1 cellular context compared by ENCODE assay signal in the genomic region with DNA sequence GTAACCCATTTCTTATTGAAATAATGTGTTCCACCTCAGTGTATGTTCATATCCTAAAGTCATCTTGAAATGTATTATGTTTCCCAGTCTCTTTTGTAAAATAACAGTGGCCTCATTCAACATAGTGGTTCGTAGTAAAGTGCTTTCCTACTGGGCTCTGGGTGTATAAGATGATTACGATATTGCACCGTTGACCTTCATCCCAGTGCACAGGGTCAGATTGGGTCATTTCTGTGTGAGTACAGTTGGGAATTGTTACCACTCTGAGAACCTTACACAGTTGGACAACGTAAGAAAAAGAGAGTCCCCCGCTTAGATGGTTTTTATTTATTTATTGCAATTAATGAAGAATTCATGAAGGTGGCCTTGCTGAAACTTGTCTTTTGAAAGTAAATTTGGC.
TF ChIP-seq lines count a peak whose summit lies in the region.

No MANE protein-coding gene starts in this region.

TF ChIP-seq in HepG2, 621 proteins besides CTCF, POLR2A, EP300 and RAD21 (continued from another document and continues in another):
- TF ChIP-seq, protein P1, sequence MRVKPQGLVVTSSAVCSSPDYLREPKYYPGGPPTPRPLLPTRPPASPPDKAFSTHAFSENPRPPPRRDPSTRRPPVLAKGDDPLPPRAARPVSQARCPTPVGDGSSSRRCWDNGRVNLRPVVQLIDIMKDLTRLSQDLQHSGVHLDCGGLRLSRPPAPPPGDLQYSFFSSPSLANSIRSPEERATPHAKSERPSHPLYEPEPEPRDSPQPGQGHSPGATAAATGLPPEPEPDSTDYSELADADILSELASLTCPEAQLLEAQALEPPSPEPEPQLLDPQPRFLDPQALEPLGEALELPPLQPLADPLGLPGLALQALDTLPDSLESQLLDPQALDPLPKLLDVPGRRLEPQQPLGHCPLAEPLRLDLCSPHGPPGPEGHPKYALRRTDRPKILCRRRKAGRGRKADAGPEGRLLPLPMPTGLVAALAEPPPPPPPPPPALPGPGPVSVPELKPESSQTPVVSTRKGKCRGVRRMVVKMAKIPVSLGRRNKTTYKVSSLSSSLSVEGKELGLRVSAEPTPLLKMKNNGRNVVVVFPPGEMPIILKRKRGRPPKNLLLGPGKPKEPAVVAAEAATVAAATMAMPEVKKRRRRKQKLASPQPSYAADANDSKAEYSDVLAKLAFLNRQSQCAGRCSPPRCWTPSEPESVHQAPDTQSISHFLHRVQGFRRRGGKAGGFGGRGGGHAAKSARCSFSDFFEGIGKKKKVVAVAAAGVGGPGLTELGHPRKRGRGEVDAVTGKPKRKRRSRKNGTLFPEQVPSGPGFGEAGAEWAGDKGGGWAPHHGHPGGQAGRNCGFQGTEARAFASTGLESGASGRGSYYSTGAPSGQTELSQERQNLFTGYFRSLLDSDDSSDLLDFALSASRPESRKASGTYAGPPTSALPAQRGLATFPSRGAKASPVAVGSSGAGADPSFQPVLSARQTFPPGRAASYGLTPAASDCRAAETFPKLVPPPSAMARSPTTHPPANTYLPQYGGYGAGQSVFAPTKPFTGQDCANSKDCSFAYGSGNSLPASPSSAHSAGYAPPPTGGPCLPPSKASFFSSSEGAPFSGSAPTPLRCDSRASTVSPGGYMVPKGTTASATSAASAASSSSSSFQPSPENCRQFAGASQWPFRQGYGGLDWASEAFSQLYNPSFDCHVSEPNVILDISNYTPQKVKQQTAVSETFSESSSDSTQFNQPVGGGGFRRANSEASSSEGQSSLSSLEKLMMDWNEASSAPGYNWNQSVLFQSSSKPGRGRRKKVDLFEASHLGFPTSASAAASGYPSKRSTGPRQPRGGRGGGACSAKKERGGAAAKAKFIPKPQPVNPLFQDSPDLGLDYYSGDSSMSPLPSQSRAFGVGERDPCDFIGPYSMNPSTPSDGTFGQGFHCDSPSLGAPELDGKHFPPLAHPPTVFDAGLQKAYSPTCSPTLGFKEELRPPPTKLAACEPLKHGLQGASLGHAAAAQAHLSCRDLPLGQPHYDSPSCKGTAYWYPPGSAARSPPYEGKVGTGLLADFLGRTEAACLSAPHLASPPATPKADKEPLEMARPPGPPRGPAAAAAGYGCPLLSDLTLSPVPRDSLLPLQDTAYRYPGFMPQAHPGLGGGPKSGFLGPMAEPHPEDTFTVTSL (CRISPR knock-in tag; IDR thresholded peaks at IDR 0.05; ENCODE audit: borderline replicate concordance), result peak; percentile 63; the same call in 1 of the 2 replicates
- TF ChIP-seq CAMTA2 (CRISPR knock-in tag; IDR thresholded peaks at IDR 0.05; ENCODE audit: borderline replicate concordance), result no peak
- TF ChIP-seq SALL1 (CRISPR knock-in tag; IDR thresholded peaks at IDR 0.05), result peak; percentile 35; the same call in 1 of the 2 replicates
- peak; percentile 66; the same call in 1 of the 2 replicates for TF ChIP-seq HMG20A (CRISPR knock-in tag; IDR thresholded peaks at IDR 0.05; ENCODE audit: borderline replicate concordance)
- TF ChIP-seq ZSCAN22 (CRISPR knock-in tag; IDR thresholded peaks at IDR 0.05), result no peak
- no peak for TF ChIP-seq LCORL (IDR thresholded peaks at IDR 0.05)
- 0 out of 2 replicates have a peak, but pooled peaks have one; percentile 22 for TF ChIP-seq LCORL (CRISPR knock-in tag; IDR thresholded peaks at IDR 0.05)
- 0 out of 2 replicates have a peak, but pooled peaks have one; percentile 42 for TF ChIP-seq HDAC2 (CRISPR knock-in tag; IDR thresholded peaks at IDR 0.05)
- TF ChIP-seq CC2D1A (CRISPR knock-in tag; IDR thresholded peaks at IDR 0.05), result no peak
- TF ChIP-seq, protein P2, sequence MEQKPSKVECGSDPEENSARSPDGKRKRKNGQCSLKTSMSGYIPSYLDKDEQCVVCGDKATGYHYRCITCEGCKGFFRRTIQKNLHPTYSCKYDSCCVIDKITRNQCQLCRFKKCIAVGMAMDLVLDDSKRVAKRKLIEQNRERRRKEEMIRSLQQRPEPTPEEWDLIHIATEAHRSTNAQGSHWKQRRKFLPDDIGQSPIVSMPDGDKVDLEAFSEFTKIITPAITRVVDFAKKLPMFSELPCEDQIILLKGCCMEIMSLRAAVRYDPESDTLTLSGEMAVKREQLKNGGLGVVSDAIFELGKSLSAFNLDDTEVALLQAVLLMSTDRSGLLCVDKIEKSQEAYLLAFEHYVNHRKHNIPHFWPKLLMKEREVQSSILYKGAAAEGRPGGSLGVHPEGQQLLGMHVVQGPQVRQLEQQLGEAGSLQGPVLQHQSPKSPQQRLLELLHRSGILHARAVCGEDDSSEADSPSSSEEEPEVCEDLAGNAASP (CRISPR knock-in tag; IDR thresholded peaks at IDR 0.05; ENCODE audit: borderline replicate concordance), result peak; percentile 96
- TF ChIP-seq PPARG (CRISPR knock-in tag; conservative IDR thresholded peaks at IDR 0.05), result peak; percentile 84
- TF ChIP-seq ZNF432 (CRISPR knock-in tag; IDR thresholded peaks at IDR 0.05; ENCODE audit: borderline replicate concordance), result no peak
- no peak for TF ChIP-seq NFE2 (CRISPR knock-in tag; IDR thresholded peaks at IDR 0.05)
- TF ChIP-seq, protein P3, sequence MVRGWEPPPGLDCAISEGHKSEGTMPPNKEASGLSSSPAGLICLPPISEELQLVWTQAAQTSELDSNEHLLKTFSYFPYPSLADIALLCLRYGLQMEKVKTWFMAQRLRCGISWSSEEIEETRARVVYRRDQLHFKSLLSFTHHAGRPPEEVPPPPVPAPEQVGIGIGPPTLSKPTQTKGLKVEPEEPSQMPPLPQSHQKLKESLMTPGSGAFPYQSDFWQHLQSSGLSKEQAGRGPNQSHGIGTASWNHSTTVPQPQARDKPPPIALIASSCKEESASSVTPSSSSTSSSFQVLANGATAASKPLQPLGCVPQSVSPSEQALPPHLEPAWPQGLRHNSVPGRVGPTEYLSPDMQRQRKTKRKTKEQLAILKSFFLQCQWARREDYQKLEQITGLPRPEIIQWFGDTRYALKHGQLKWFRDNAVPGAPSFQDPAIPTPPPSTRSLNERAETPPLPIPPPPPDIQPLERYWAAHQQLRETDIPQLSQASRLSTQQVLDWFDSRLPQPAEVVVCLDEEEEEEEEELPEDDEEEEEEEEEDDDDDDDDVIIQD (CRISPR knock-in tag; IDR thresholded peaks at IDR 0.05; ENCODE audit: low read depth), result peak; percentile 71
- TF ChIP-seq CEBPB (IDR thresholded peaks at IDR 0.05; ENCODE audit: borderline replicate concordance, low read depth, low read length), result peak; percentile 73; the same call in 1 of the 2 replicates
- peak; percentile 45; the same call in 1 of the 2 replicates for TF ChIP-seq ISL2 (CRISPR knock-in tag; IDR thresholded peaks at IDR 0.05)
- TF ChIP-seq SOX6 (IDR thresholded peaks at IDR 0.05), result no peak
- TF ChIP-seq SOX6 (CRISPR knock-in tag; IDR thresholded peaks at IDR 0.05), result peak; percentile 29; the same call in 1 of the 2 replicates
- TF ChIP-seq, protein P4, sequence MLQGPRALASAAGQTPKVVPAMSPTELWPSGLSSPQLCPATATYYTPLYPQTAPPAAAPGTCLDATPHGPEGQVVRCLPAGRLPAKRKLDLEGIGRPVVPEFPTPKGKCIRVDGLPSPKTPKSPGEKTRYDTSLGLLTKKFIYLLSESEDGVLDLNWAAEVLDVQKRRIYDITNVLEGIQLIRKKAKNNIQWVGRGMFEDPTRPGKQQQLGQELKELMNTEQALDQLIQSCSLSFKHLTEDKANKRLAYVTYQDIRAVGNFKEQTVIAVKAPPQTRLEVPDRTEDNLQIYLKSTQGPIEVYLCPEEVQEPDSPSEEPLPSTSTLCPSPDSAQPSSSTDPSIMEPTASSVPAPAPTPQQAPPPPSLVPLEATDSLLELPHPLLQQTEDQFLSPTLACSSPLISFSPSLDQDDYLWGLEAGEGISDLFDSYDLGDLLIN (CRISPR knock-in tag; IDR thresholded peaks at IDR 0.05; ENCODE audit: borderline replicate concordance), result no peak
- TF ChIP-seq, protein P5, sequence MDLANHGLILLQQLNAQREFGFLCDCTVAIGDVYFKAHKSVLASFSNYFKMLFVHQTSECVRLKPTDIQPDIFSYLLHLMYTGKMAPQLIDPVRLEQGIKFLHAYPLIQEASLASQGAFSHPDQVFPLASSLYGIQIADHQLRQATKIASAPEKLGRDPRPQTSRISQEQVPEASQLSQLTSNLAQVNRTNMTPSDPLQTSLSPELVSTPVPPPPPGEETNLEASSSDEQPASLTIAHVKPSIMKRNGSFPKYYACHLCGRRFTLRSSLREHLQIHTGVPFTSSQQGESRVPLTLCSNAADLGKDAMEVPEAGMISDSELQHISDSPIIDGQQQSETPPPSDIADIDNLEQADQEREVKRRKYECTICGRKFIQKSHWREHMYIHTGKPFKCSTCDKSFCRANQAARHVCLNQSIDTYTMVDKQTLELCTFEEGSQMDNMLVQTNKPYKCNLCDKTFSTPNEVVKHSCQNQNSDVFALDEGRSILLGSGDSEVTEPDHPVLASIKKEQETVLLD (CRISPR knock-in tag; IDR thresholded peaks at IDR 0.05; ENCODE audit: low read depth), result no peak
- no peak for TF ChIP-seq ZNF83 (CRISPR knock-in tag; IDR thresholded peaks at IDR 0.05; ENCODE audit: borderline replicate concordance)
- no peak for TF ChIP-seq TEAD3 (CRISPR knock-in tag; optimal IDR thresholded peaks at IDR 0.05; ENCODE audit: borderline replicate concordance)
- TF ChIP-seq HIVEP1 (CRISPR knock-in tag; IDR thresholded peaks at IDR 0.05), result no peak
- TF ChIP-seq, protein P6, sequence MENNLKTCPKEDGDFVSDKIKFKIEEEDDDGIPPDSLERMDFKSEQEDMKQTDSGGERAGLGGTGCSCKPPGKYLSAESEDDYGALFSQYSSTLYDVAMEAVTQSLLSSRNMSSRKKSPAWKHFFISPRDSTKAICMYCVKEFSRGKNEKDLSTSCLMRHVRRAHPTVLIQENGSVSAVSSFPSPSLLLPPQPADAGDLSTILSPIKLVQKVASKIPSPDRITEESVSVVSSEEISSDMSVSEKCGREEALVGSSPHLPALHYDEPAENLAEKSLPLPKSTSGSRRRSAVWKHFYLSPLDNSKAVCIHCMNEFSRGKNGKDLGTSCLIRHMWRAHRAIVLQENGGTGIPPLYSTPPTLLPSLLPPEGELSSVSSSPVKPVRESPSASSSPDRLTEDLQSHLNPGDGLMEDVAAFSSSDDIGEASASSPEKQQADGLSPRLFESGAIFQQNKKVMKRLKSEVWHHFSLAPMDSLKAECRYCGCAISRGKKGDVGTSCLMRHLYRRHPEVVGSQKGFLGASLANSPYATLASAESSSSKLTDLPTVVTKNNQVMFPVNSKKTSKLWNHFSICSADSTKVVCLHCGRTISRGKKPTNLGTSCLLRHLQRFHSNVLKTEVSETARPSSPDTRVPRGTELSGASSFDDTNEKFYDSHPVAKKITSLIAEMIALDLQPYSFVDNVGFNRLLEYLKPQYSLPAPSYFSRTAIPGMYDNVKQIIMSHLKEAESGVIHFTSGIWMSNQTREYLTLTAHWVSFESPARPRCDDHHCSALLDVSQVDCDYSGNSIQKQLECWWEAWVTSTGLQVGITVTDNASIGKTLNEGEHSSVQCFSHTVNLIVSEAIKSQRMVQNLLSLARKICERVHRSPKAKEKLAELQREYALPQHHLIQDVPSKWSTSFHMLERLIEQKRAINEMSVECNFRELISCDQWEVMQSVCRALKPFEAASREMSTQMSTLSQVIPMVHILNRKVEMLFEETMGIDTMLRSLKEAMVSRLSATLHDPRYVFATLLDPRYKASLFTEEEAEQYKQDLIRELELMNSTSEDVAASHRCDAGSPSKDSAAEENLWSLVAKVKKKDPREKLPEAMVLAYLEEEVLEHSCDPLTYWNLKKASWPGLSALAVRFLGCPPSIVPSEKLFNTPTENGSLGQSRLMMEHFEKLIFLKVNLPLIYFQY (CRISPR knock-in tag; IDR thresholded peaks at IDR 0.05; ENCODE audit: borderline replicate concordance), result peak; percentile 43; the same call in 1 of the 2 replicates
- TF ChIP-seq RXRB (CRISPR knock-in tag; IDR thresholded peaks at IDR 0.05; ENCODE audit: borderline replicate concordance), result peak; percentile 91
- TF ChIP-seq NCOR1 (IDR thresholded peaks at IDR 0.05; ENCODE audit: borderline replicate concordance, low read length), result peak; percentile 69; the same call in 1 of the 2 replicates
- TF ChIP-seq, protein P7, sequence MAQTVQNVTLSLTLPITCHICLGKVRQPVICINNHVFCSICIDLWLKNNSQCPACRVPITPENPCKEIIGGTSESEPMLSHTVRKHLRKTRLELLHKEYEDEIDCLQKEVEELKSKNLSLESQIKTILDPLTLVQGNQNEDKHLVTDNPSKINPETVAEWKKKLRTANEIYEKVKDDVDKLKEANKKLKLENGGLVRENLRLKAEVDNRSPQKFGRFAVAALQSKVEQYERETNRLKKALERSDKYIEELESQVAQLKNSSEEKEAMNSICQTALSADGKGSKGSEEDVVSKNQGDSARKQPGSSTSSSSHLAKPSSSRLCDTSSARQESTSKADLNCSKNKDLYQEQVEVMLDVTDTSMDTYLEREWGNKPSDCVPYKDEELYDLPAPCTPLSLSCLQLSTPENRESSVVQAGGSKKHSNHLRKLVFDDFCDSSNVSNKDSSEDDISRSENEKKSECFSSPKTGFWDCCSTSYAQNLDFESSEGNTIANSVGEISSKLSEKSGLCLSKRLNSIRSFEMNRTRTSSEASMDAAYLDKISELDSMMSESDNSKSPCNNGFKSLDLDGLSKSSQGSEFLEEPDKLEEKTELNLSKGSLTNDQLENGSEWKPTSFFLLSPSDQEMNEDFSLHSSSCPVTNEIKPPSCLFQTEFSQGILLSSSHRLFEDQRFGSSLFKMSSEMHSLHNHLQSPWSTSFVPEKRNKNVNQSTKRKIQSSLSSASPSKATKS (CRISPR knock-in tag; IDR thresholded peaks at IDR 0.05), result no peak
- TF ChIP-seq ZNF24 (IDR thresholded peaks at IDR 0.05), result no peak
- TF ChIP-seq KDM1A (CRISPR knock-in tag; IDR thresholded peaks at IDR 0.05), result peak; percentile 47; the same call in 1 of the 2 replicates
- peak; percentile 73 for TF ChIP-seq CEBPG (CRISPR knock-in tag; IDR thresholded peaks at IDR 0.05)
- TF ChIP-seq KLF9 (CRISPR knock-in tag; IDR thresholded peaks at IDR 0.05; ENCODE audit: low read depth), result no peak
- TF ChIP-seq SOX5 (CRISPR knock-in tag; IDR thresholded peaks at IDR 0.05; ENCODE audit: borderline replicate concordance), result peak; percentile 52; the same call in 1 of the 2 replicates
- TF ChIP-seq FOXA3 (CRISPR knock-in tag; IDR thresholded peaks at IDR 0.05), result peak; percentile 55
- 0 out of 2 replicates have a peak, but pooled peaks have one; percentile 29 for TF ChIP-seq GATAD1 (CRISPR knock-in tag; IDR thresholded peaks at IDR 0.05)
- no peak for TF ChIP-seq ZFP82 (CRISPR knock-in tag; IDR thresholded peaks at IDR 0.05; ENCODE audit: borderline replicate concordance)
- TF ChIP-seq BCL6 (CRISPR knock-in tag; IDR thresholded peaks at IDR 0.05), result peak; percentile 49
- no peak for TF ChIP-seq HDAC6 (IDR thresholded peaks at IDR 0.05; ENCODE audit: low read depth, low read length)
